ENCODE assay signal across 28 cellular contexts in the genomic region with DNA sequence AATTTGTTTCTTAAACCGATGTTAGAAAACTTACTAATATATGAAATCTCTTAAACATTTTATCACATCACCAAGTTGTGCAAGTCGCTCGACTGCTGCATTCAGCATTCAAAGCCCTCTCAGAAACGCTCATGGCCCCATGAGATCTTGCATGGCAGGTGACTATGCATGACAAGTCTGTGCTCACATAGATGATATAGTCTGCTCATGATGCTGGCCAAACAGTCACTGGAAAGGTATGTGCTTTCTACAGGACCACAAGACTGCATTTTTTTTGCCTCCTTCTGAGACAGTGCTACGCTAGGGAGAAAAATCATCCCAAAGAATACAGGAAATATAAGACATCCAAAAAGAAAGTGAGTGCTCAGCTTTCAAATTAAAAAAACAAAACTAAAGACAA.
DNase-seq lines count a peak whose midpoint lies in the region; ATAC-seq and TF ChIP-seq lines count a peak whose summit lies in the region.
"Had no signal": no experiment of that assay in that cellular context is flagged by ENCODE, and none has a peak within 500 bp of the region (broad histone marks: within the 10 kb centered on the region; RNA-seq: fewer than 3 reads in every experiment).

No MANE protein-coding gene starts in this region.

- WGBS in lung, 2 donors = 95 to 97% methylated on average over 5 of the region's 5 CpGs
- 88% methylated on average over 5 of the region's 5 CpGs for WGBS in esophagus muscularis mucosa

- TF ChIP-seq EP300 in esophagus muscularis mucosa (IDR thresholded peaks at IDR 0.05) = no peak

- H3K4me3 ChIP-seq in lung (no peak overlapping the region), esophagus muscularis mucosa (no peak overlapping the region), A673 (ENCODE audit: low read depth, low read length, poor library complexity, severe bottlenecking) (no peak overlapping the region)
- H3K4me3 ChIP-seq: gastrocnemius medialis, left ventricle myocardium inferior, psoas muscle, SJCRH30, skin epidermis, transverse colon had no signal

- TF ChIP-seq CTCF in lung (IDR thresholded peaks at IDR 0.05; ENCODE audit: control extremely low read depth, extremely low read depth) = no peak
- TF ChIP-seq CTCF in esophagus muscularis mucosa (IDR thresholded peaks at IDR 0.05) = no peak
- TF ChIP-seq CTCF in A673 (conservative IDR thresholded peaks at IDR 0.05; ENCODE audit: low read depth, low read length) = no peak

- TF ChIP-seq POLR2A in esophagus muscularis mucosa (IDR thresholded peaks at IDR 0.05; ENCODE audit: low read depth) = no peak

- H3K36me3 ChIP-seq in lung (ENCODE audit: control insufficient read depth in 2 of 2, insufficient read depth in 2 of 2, low read length in 2 of 2) (peaks cover 0 to 8% of the 10 kb centered on the region in 2 donors), esophagus muscularis mucosa (peaks cover 0 to 36% (median 11%) of the 10 kb centered on the region in 4 donors), A673 (ENCODE audit: insufficient read depth, low read length, poor library complexity, severe bottlenecking) (no peaks in the 10 kb centered on the region)
- H3K36me3 ChIP-seq: gastrocnemius medialis, neutrophil, SJCRH30 had no signal

- intact Hi-C loops in esophagus muscularis mucosa (cut with DNase I) (no loop called here), A673 (cut with micrococcal nuclease; ENCODE audit: unreplicated experiment) (no loop called here)

- ATAC-seq in lung (ENCODE audit: insufficient read depth, low FRiP score) = peak; percentile 22
- ATAC-seq in HG03135 (IDR thresholded peaks at IDR 0.05; ENCODE audit: unreplicated experiment) = no peak
- ATAC-seq: activated T-cell treated with anti-CD3 and anti-CD28 coated beads, Interleukin-2, amount 50 U/mL, for 4 hours; gastrocnemius medialis; HepG2; psoas muscle; stimulated activated naive CD8-positive, alpha-beta T cell treated with anti-CD3 and anti-CD28 coated beads, Interleukin-15, amount 100 ng/mL, for 72 hours; WTC11 had no signal

- H3K27ac ChIP-seq in lung (ENCODE audit: low read depth in 1 of 2, low read length in 1 of 2) (no peak overlapping the region), esophagus muscularis mucosa (replicated peaks in 1 of 4) (no peak overlapping the region), A673 (ENCODE audit: low read depth, low read length, poor library complexity, severe bottlenecking) (no peak overlapping the region)
- H3K27ac ChIP-seq: gastrocnemius medialis, left ventricle myocardium inferior, neutrophil, psoas muscle, SJCRH30, skin epidermis, transverse colon had no signal

- POLR2A ChIA-PET in A673 (lab: Charles Lee; ENCODE audit: low non-redundant PET) = no interaction called here

- CTCF ChIA-PET in A673 (lab: Charles Lee) = no interaction called here

- H3K9me3 ChIP-seq in lung (ENCODE audit: control insufficient read depth in 2 of 2, insufficient read depth in 1 of 2, low read length in 1 of 2) = peaks cover 0 to 3% of the 10 kb centered on the region in 2 donors
- no peaks in the 10 kb centered on the region for H3K9me3 ChIP-seq in esophagus muscularis mucosa
- H3K9me3 ChIP-seq in A673 (ENCODE audit: low read depth, low read length, poor library complexity, severe bottlenecking) = no peaks in the 10 kb centered on the region
- H3K9me3 ChIP-seq: gastrocnemius medialis, left ventricle myocardium inferior, neutrophil, psoas muscle, SJCRH30, transverse colon had no signal

- no TSS peak for BruUV-seq in A673 (replicated peaks; lab: Mats Ljungman, UMichigan)

- H3K27me3 ChIP-seq in lung (ENCODE audit: control insufficient read depth, insufficient read depth) = no peaks in the 10 kb centered on the region
- no peaks in the 10 kb centered on the region for H3K27me3 ChIP-seq in esophagus muscularis mucosa
- peaks cover 34% of the 10 kb centered on the region for H3K27me3 ChIP-seq in A673 (replicated peaks; ENCODE audit: insufficient read depth, low read depth, low read length, poor library complexity)
- H3K27me3 ChIP-seq: gastrocnemius medialis, neutrophil, SJCRH30, transverse colon had no signal

- H3K4me1 ChIP-seq in lung (ENCODE audit: control insufficient read depth in 2 of 2, insufficient read depth in 2 of 2, low read length in 2 of 2) (no peaks in the 10 kb centered on the region), esophagus muscularis mucosa (no peaks in the 10 kb centered on the region), A673 (ENCODE audit: insufficient read depth, low read length, poor library complexity, severe bottlenecking) (no peaks in the 10 kb centered on the region)
- H3K4me1 ChIP-seq: gastrocnemius medialis, left ventricle myocardium inferior, psoas muscle, SJCRH30, transverse colon had no signal

- DNase-seq in AG08395 (ENCODE audit: low spot score) (peak; percentile 7), SW480 (ENCODE audit: low spot score) (peak; percentile 6), fibroblast of gingiva (ENCODE audit: low read depth) (peak; percentile 31), lung (ENCODE audit: low spot score) (no peak), esophagus muscularis mucosa (ENCODE audit: extremely low spot score) (no peak), A673 (ENCODE audit: low spot score) (no peak), NCI-H2107 (lab: John Stamatoyannopoulos, UW) (no peak)
- DNase-seq: activated CD4-positive, alpha-beta T cell treated with anti-CD3 and anti-CD28 coated beads, Interleukin-2, amount 50 U/mL, for 1 hour; activated gamma-delta T cell treated with Interleukin-2 at 50 U/mL for 16 hours; activated T-cell treated with anti-CD3 and anti-CD28 coated beads, Interleukin-2, amount 50 U/mL, for 4 hours; DMS153; gastrocnemius medialis; H9; hippocampal formation; Kasumi-1; left ventricle myocardium inferior; naive B cell; NCI-H1694; psoas muscle; SJCRH30; stimulated activated CD8-positive, alpha-beta memory T cell treated with anti-CD3 and anti-CD28 coated beads, Interleukin-4, amount 100 ng/mL, for 48 hours; stimulated activated naive CD8-positive, alpha-beta T cell treated with anti-CD3 and anti-CD28 coated beads, Interleukin-15, amount 100 ng/mL, for 72 hours; transverse colon had no signal

Comparison
In these comparisons a context has a peak if more than half of its experiments do, and no peak if none do; other contexts are left out.
1. DNase-seq: peak in AG08395 (single experiment), SW480 (single experiment) and fibroblast of gingiva (single experiment); none in lung (single experiment), esophagus muscularis mucosa (single experiment), A673 (single experiment) and NCI-H2107 (single experiment).